8 cellular contexts compared by ENCODE assay signal in the genomic region with DNA sequence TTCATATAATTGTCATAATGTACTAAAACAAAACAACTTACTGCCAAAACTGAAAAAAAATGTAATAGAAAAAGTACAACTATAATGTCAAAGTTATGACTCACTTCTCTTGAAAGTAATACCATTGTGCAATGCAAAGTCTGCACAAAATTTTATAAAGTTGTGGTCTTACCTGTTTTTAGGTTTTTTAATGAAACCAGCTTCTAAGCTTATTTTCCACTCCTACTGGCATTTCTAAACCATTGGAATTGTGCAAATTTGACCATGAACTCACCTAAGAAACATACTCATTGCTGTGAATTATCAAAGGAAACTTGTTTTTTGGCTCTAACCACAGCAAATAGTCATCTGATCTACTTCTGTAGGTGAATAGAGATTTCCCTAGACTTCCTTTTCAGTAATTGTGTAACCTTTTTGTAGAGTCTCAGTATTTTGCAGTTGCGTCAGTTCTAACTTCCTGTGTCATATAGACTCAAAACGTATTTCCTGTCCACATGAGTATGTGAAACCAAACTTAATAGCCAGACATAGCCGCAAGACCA. TPM values are rescaled to one million over a fixed set of nuclear protein-coding genes. Genes with fewer than 3 reads are reported as not detected.
A peak's percentile ranks its signal among the peaks of the same experiment; 100 is the strongest.
DNase-seq lines count a peak whose midpoint lies in the region; ATAC-seq and TF ChIP-seq lines count a peak whose summit lies in the region.

No MANE protein-coding gene starts in this region.

- H3K4me1 Mint-ChIP-seq in activated CD4-positive, alpha-beta T cell treated with anti-CD3 and anti-CD28 coated beads, Interleukin-2, amount 10 ng/mL, durations not matched to agents 24 days and 14 days: peaks cover 16% of the 10 kb centered on the region
- peaks cover 8% of the 10 kb centered on the region for H3K4me1 Mint-ChIP-seq in T-helper 2 cell treated with Interferon-gamma antibody and Interleukin-4, amounts not matched to agents 5 μg/mL and 100 μg/mL, for 36 hours (ENCODE audit: low read depth)
- H3K4me1 Mint-ChIP-seq in mesothelial cell of epicardium: peaks cover 17% of the 10 kb centered on the region

- no peaks in the 10 kb centered on the region for H3K9me3 ChIP-seq in left ventricle myocardium inferior (replicated peaks)

- peaks cover 9% of the 10 kb centered on the region for H3K9me3 Mint-ChIP-seq in activated CD4-positive, alpha-beta T cell treated with anti-CD3 and anti-CD28 coated beads, Interleukin-2, amount 10 ng/mL, durations not matched to agents 24 days and 14 days
- peaks cover 17% of the 10 kb centered on the region for H3K9me3 Mint-ChIP-seq in T-helper 2 cell treated with Interferon-gamma antibody and Interleukin-4, amounts not matched to agents 5 μg/mL and 100 μg/mL, for 36 hours
- peaks cover 25% of the 10 kb centered on the region for H3K9me3 Mint-ChIP-seq in mesothelial cell of epicardium

- H3K36me3 ChIP-seq in left ventricle myocardium inferior: no peaks in the 10 kb centered on the region

- peak; percentile 62 for DNase-seq in activated CD4-positive, alpha-beta T cell treated with anti-CD3 and anti-CD28 coated beads, Interleukin-2, amount 10 ng/mL, durations not matched to agents 24 days and 14 days
- no peak for DNase-seq in activated CD4-positive, alpha-beta T cell treated with anti-CD3 and anti-CD28 coated beads for 4 hours
- peak; percentile 23 for DNase-seq in T-helper 2 cell treated with Interferon-gamma antibody and Interleukin-4, amounts not matched to agents 5 μg/mL and 100 μg/mL, for 36 hours (ENCODE audit: low spot score)
- peak; percentile 54 for DNase-seq in skeletal muscle cell (ENCODE audit: low read depth)
- no peak for DNase-seq in superior temporal gyrus (ENCODE audit: extremely low spot score)
- no peak for DNase-seq in mesothelial cell of epicardium (ENCODE audit: low spot score in 2 of 2, unreplicated experiment in 2 of 2)
- no peak for DNase-seq in left ventricle myocardium inferior

- H3K4me1 ChIP-seq in left ventricle myocardium inferior: peaks cover 3% of the 10 kb centered on the region

- intact Hi-C loops in activated CD4-positive, alpha-beta T cell treated with anti-CD3 and anti-CD28 coated beads, Interleukin-2, amount 10 ng/mL, durations not matched to agents 24 days and 14 days (cut with micrococcal nuclease): loop anchor here (1.0 to 10.0 kb wide), 3 partner anchors 33 to 944 kb away; no protein-coding TSS in a partner anchor
- intact Hi-C loops in left ventricle myocardium inferior (cut with micrococcal nuclease): no loop called here

- ATAC-seq in HG03280 (IDR thresholded peaks at IDR 0.05; ENCODE audit: unreplicated experiment): peak; percentile 81

- H3K27me3 ChIP-seq in left ventricle myocardium inferior (ENCODE audit: low read depth): no peaks in the 10 kb centered on the region

- H3K36me3 Mint-ChIP-seq in activated CD4-positive, alpha-beta T cell treated with anti-CD3 and anti-CD28 coated beads, Interleukin-2, amount 10 ng/mL, durations not matched to agents 24 days and 14 days (ENCODE audit: low read depth): no peaks in the 10 kb centered on the region
- H3K36me3 Mint-ChIP-seq in T-helper 2 cell treated with Interferon-gamma antibody and Interleukin-4, amounts not matched to agents 5 μg/mL and 100 μg/mL, for 36 hours (ENCODE audit: low read depth): peaks cover 4% of the 10 kb centered on the region
- peaks cover 3% of the 10 kb centered on the region for H3K36me3 Mint-ChIP-seq in mesothelial cell of epicardium

- H3K27ac Mint-ChIP-seq in activated CD4-positive, alpha-beta T cell treated with anti-CD3 and anti-CD28 coated beads, Interleukin-2, amount 10 ng/mL, durations not matched to agents 24 days and 14 days: peak overlapping the region; percentile 89
- H3K27ac Mint-ChIP-seq in T-helper 2 cell treated with Interferon-gamma antibody and Interleukin-4, amounts not matched to agents 5 μg/mL and 100 μg/mL, for 36 hours: peak overlapping the region; percentile 81
- no peak overlapping the region for H3K27ac Mint-ChIP-seq in mesothelial cell of epicardium

- H3K27me3 Mint-ChIP-seq in activated CD4-positive, alpha-beta T cell treated with anti-CD3 and anti-CD28 coated beads, Interleukin-2, amount 10 ng/mL, durations not matched to agents 24 days and 14 days: peaks cover 1% of the 10 kb centered on the region
- no peaks in the 10 kb centered on the region for H3K27me3 Mint-ChIP-seq in T-helper 2 cell treated with Interferon-gamma antibody and Interleukin-4, amounts not matched to agents 5 μg/mL and 100 μg/mL, for 36 hours (ENCODE audit: low read depth)
- no peaks in the 10 kb centered on the region for H3K27me3 Mint-ChIP-seq in mesothelial cell of epicardium (ENCODE audit: low read depth)

- TF ChIP-seq CTCF in mesothelial cell of epicardium (IDR thresholded peaks at IDR 0.05; ENCODE audit: unreplicated experiment): no peak
- no peak for TF ChIP-seq CTCF in left ventricle myocardium inferior (IDR thresholded peaks at IDR 0.05; ENCODE audit: borderline replicate concordance)

- H3K27ac ChIP-seq in left ventricle myocardium inferior (replicated peaks): no peak overlapping the region

- peak overlapping the region; percentile 37 for H3K4me3 Mint-ChIP-seq in activated CD4-positive, alpha-beta T cell treated with anti-CD3 and anti-CD28 coated beads, Interleukin-2, amount 10 ng/mL, durations not matched to agents 24 days and 14 days
- H3K4me3 Mint-ChIP-seq in T-helper 2 cell treated with Interferon-gamma antibody and Interleukin-4, amounts not matched to agents 5 μg/mL and 100 μg/mL, for 36 hours: no peak overlapping the region
- no peak overlapping the region for H3K4me3 Mint-ChIP-seq in mesothelial cell of epicardium

- no peak overlapping the region for H3K4me3 ChIP-seq in skeletal muscle cell (ENCODE audit: low read depth, low read length)
- H3K4me3 ChIP-seq in left ventricle myocardium inferior: no peak overlapping the region

RNA-seq across cellular contexts. Expression of gene TFPI, which starts 31.9 kb away (rescaled TPM):
- total RNA-seq in activated CD4-positive, alpha-beta T cell treated with anti-CD3 and anti-CD28 coated beads, Interleukin-2, amount 10 ng/mL, durations not matched to agents 24 days and 14 days: 1.2 and 1.5 TPM in 2 replicates
- 80.0 to 89.7 TPM (median 87.9 TPM) in 3 replicates for total RNA-seq in mesothelial cell of epicardium
- 19.0 TPM for total RNA-seq in left ventricle myocardium inferior

Comparison
In these comparisons a context has a peak if more than half of its experiments do, and no peak if none do; other contexts are left out.
1. DNase-seq: peak in activated CD4-positive, alpha-beta T cell treated with anti-CD3 and anti-CD28 coated beads, Interleukin-2, amount 10 ng/mL, durations not matched to agents 24 days and 14 days (single experiment), T-helper 2 cell treated with Interferon-gamma antibody and Interleukin-4, amounts not matched to agents 5 μg/mL and 100 μg/mL, for 36 hours (single experiment) and skeletal muscle cell (single experiment); none in activated CD4-positive, alpha-beta T cell treated with anti-CD3 and anti-CD28 coated beads for 4 hours (0 of 2), superior temporal gyrus (single experiment), mesothelial cell of epicardium (0 of 2) and left ventricle myocardium inferior (single experiment).